19 cellular contexts compared by ENCODE assay signal in the genomic region with DNA sequence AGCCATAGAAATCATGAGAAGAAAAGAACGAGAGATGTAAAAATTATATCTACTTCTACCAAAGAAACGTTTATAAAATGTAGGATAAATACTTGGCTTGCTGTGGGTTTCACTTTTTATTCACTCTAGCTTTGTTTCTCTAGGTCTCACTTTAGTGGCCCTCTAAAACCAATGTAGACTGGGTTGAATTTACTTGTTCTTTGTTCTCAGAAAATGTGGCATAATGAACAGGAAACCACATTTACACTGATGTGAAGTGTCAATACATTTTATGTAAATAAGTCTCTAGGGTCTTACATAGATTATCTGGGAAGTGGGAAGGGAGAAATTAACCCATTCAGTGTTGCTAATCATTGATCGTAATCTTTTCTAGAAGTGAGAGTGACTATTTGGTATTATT. TPM values are rescaled to one million over a fixed set of nuclear protein-coding genes. Genes with fewer than 3 reads are reported as not detected.
"Had no signal": no experiment of that assay in that cellular context is flagged by ENCODE, and none has a peak within 500 bp of the region (broad histone marks: within the 10 kb centered on the region; RNA-seq: fewer than 3 reads in every experiment).

No MANE protein-coding gene starts in this region.

- H3K27ac ChIP-seq: brain microvascular endothelial cell, dorsolateral prefrontal cortex, epithelial cell of prostate, hepatocyte, lower lobe of right lung had no signal

- ATAC-seq: activated CD8-positive, alpha-beta T cell treated with anti-CD3 and anti-CD28 coated beads, Interleukin-2, amount 10 ng/mL, durations not matched to agents 7 days and 5 days; left cardiac atrium; lower lobe of right lung had no signal

- H3K4me3 ChIP-seq: dorsolateral prefrontal cortex, hepatocyte, lower lobe of right lung had no signal

- H3K27ac Mint-ChIP-seq: activated CD4-positive, alpha-beta T cell treated with anti-CD3 and anti-CD28 coated beads, Interleukin-2, amount 10 ng/mL, durations not matched to agents 24 days and 14 days; activated CD8-positive, alpha-beta T cell treated with anti-CD3 and anti-CD28 coated beads, Interleukin-2, amount 10 ng/mL, durations not matched to agents 7 days and 5 days; activated naive CD4-positive, alpha-beta T cell treated with anti-CD3 and anti-CD28 coated beads for 36 hours; activated T-cell treated with anti-CD3 and anti-CD28 coated beads, Interleukin-2, amount 50 U/mL, for 24 hours; nephron; progenitor cell of endocrine pancreas had no signal

- H3K4me2 ChIP-seq: hepatocyte had no signal

- FAIRE-seq: colon, islet of Langerhans had no signal

- H2AFZ ChIP-seq: hepatocyte had no signal

- H3K79me2 ChIP-seq: hepatocyte had no signal

- H3K36me3 ChIP-seq: brain microvascular endothelial cell, lower lobe of right lung had no signal

- H3K27me3 ChIP-seq: brain microvascular endothelial cell, dorsolateral prefrontal cortex, hepatocyte had no signal

- H3K27me3 Mint-ChIP-seq: activated CD4-positive, alpha-beta T cell treated with anti-CD3 and anti-CD28 coated beads, Interleukin-2, amount 10 ng/mL, durations not matched to agents 24 days and 14 days; activated T-cell treated with anti-CD3 and anti-CD28 coated beads, Interleukin-2, amount 50 U/mL, for 24 hours; progenitor cell of endocrine pancreas had no signal

- H3K4me1 ChIP-seq: lower lobe of right lung had no signal

- H3K4me1 Mint-ChIP-seq: activated CD4-positive, alpha-beta T cell treated with anti-CD3 and anti-CD28 coated beads, Interleukin-2, amount 10 ng/mL, durations not matched to agents 24 days and 14 days; nephron had no signal

- H3K9me3 ChIP-seq: lower lobe of right lung had no signal

- H3K4me3 Mint-ChIP-seq: activated CD4-positive, alpha-beta T cell treated with anti-CD3 and anti-CD28 coated beads, Interleukin-2, amount 10 ng/mL, durations not matched to agents 24 days and 14 days; activated CD8-positive, alpha-beta T cell treated with anti-CD3 and anti-CD28 coated beads, Interleukin-2, amount 10 ng/mL, durations not matched to agents 7 days and 5 days; activated naive CD4-positive, alpha-beta T cell treated with anti-CD3 and anti-CD28 coated beads for 36 hours; activated T-cell treated with anti-CD3 and anti-CD28 coated beads, Interleukin-2, amount 50 U/mL, for 24 hours; nephron had no signal

- H3K9me3 Mint-ChIP-seq: activated CD4-positive, alpha-beta T cell treated with anti-CD3 and anti-CD28 coated beads, Interleukin-2, amount 10 ng/mL, durations not matched to agents 24 days and 14 days; activated T-cell treated with anti-CD3 and anti-CD28 coated beads, Interleukin-2, amount 50 U/mL, for 24 hours; nephron had no signal

- DNase-seq: activated CD4-positive, alpha-beta T cell treated with anti-CD3 and anti-CD28 coated beads, Interleukin-2, amount 10 ng/mL, durations not matched to agents 24 days and 14 days; activated CD8-positive, alpha-beta T cell treated with anti-CD3 and anti-CD28 coated beads, Interleukin-2, amount 10 ng/mL, durations not matched to agents 7 days and 5 days; activated naive CD4-positive, alpha-beta T cell treated with anti-CD3 and anti-CD28 coated beads for 36 hours; activated T-cell treated with anti-CD3 and anti-CD28 coated beads, Interleukin-2, amount 50 U/mL, for 24 hours; brain microvascular endothelial cell; central memory CD4-positive, alpha-beta T cell; dorsolateral prefrontal cortex; foreskin fibroblast; left cardiac atrium; lower lobe of right lung; stimulated activated naive CD4-positive, alpha-beta T cell had no signal

RNA-seq across cellular contexts. Expression of gene PLPPR1, which starts 58.9 kb away (rescaled TPM):
- total RNA-seq: activated CD4-positive, alpha-beta T cell treated with anti-CD3 and anti-CD28 coated beads, Interleukin-2, amount 10 ng/mL, durations not matched to agents 24 days and 14 days; activated CD8-positive, alpha-beta T cell treated with anti-CD3 and anti-CD28 coated beads, Interleukin-2, amount 10 ng/mL, durations not matched to agents 7 days and 5 days; activated naive CD4-positive, alpha-beta T cell treated with anti-CD3 and anti-CD28 coated beads for 36 hours; osteoblast; ureter had no signal
